In genomic region chr2:101308432-101309210, GRCh38 we compare ENCODE assay signal across 8 cellular contexts. TPM values are rescaled to one million over a fixed set of nuclear protein-coding genes. Genes with fewer than 3 reads are reported as not detected.
DNase-seq lines count a peak whose midpoint lies in the region; ATAC-seq, FAIRE-seq and TF ChIP-seq lines count a peak whose summit lies in the region.

RNF149 (minus strand) TSS chr2:101308701; CDS start chr2:101308588, 113 bp downstream.

- H3K4me3 ChIP-seq in upper lobe of left lung: peak within 1 kb of the TSS; percentile 58 to 89 (median 73)

- peaks cover 24 to 44% (median 29%) of the 10 kb centered on the region in 4 donors for H3K4me1 ChIP-seq in upper lobe of left lung

- intact Hi-C loops in cardiac septum (cut with DNase I) (no loop called here), posterior vena cava (cut with DNase I) (no loop called here)

- H3K27me3 ChIP-seq in upper lobe of left lung: no peaks in the 10 kb centered on the region

- peak; percentile 69 for ATAC-seq in HG02798 (IDR thresholded peaks at IDR 0.05; ENCODE audit: poor library complexity, unreplicated experiment)
- ATAC-seq in activated naive CD8-positive, alpha-beta T cell treated with anti-CD3 and anti-CD28 coated beads, Interleukin-2, amount 50 U/mL, for 24 hours: peak; percentile 50
- ATAC-seq in upper lobe of left lung (ENCODE audit: low FRiP score in 2 of 2): peak; percentile 95

- WGBS in upper lobe of left lung, 2 donors: 4 to 13% methylated on average over 20 to 44 of the region's 76 CpGs

- peak within 1 kb of the TSS; percentile 93 to 96 (median 94) for H3K27ac ChIP-seq in upper lobe of left lung

- H3K36me3 Mint-ChIP-seq in activated naive CD8-positive, alpha-beta T cell treated with anti-CD3 and anti-CD28 coated beads, Interleukin-2, amount 50 U/mL, for 24 hours (ENCODE audit: low read depth): peaks cover 19% of the 10 kb centered on the region

- H3K9me3 Mint-ChIP-seq in activated naive CD8-positive, alpha-beta T cell treated with anti-CD3 and anti-CD28 coated beads, Interleukin-2, amount 50 U/mL, for 24 hours: no peaks in the 10 kb centered on the region

- H3K4me3 Mint-ChIP-seq in activated naive CD8-positive, alpha-beta T cell treated with anti-CD3 and anti-CD28 coated beads, Interleukin-2, amount 50 U/mL, for 24 hours: peak within 1 kb of the TSS; percentile 89

- H3K4me1 Mint-ChIP-seq in activated naive CD8-positive, alpha-beta T cell treated with anti-CD3 and anti-CD28 coated beads, Interleukin-2, amount 50 U/mL, for 24 hours: peaks cover 78% of the 10 kb centered on the region

- no peaks in the 10 kb centered on the region for H3K9me3 ChIP-seq in upper lobe of left lung

- DNase-seq in GM12891 (ENCODE audit: insufficient read length, low spot score) (peak; percentile 86), NCI-H1436 (lab: John Stamatoyannopoulos, UW) (peak; percentile 82), SW480 (ENCODE audit: low spot score) (peak; percentile 84), cardiac septum (ENCODE audit: low spot score) (peak; percentile 98), posterior vena cava (ENCODE audit: low spot score) (peak; percentile 99), upper lobe of left lung (peak; percentile 96 to 100)
- DNase-seq in activated naive CD8-positive, alpha-beta T cell treated with anti-CD3 and anti-CD28 coated beads, Interleukin-2, amount 50 U/mL, for 24 hours: peak; percentile 97

- TF ChIP-seq EP300 in upper lobe of left lung (IDR thresholded peaks at IDR 0.05): peak in 2 of 4 donors; percentile 33 to 65

- FAIRE-seq in GM12891 (lab: Jason Lieb, UNC): peak; percentile 97

- no peaks in the 10 kb centered on the region for H3K36me3 ChIP-seq in upper lobe of left lung

- TF ChIP-seq POLR2A in GM12891 (IDR thresholded peaks at IDR 0.05; ENCODE audit: low read depth, low read length) (peak; percentile 41; the same call in 1 of the 2 replicates), upper lobe of left lung (IDR thresholded peaks at IDR 0.05) (peak; percentile 33 to 99 (median 94))

- H3K27me3 Mint-ChIP-seq in activated naive CD8-positive, alpha-beta T cell treated with anti-CD3 and anti-CD28 coated beads, Interleukin-2, amount 50 U/mL, for 24 hours: no peaks in the 10 kb centered on the region

- peak; percentile 4 to 86 (median 54) for TF ChIP-seq CTCF in upper lobe of left lung (IDR thresholded peaks at IDR 0.05)

- peak within 1 kb of the TSS; percentile 95 for H3K27ac Mint-ChIP-seq in activated naive CD8-positive, alpha-beta T cell treated with anti-CD3 and anti-CD28 coated beads, Interleukin-2, amount 50 U/mL, for 24 hours

TF ChIP-seq in GM12891, 5 proteins besides CTCF, POLR2A, EP300 and RAD21:
- no peak for TF ChIP-seq SPI1 (IDR thresholded peaks at IDR 0.05; ENCODE audit: low read depth, low read length)
- no peak for TF ChIP-seq PAX5 (IDR thresholded peaks at IDR 0.05; ENCODE audit: insufficient read depth, low read length, severe bottlenecking)
- TF ChIP-seq POU2F2 (IDR thresholded peaks at IDR 0.05; ENCODE audit: low read depth, low read length): no peak
- no peak for TF ChIP-seq TAF1 (IDR thresholded peaks at IDR 0.05; ENCODE audit: low read depth, low read length)
- TF ChIP-seq POLR2AphosphoS5 (IDR thresholded peaks at IDR 0.05; ENCODE audit: low read depth, low read length): no peak

RNA-seq across cellular contexts. Expression of gene RNF149, which starts in this region (rescaled TPM):
- polyA plus RNA-seq in GM12891 (2012; ENCODE audit: low read depth, missing spikeins): 6.3 TPM
- total RNA-seq in cardiac septum (22.1 TPM), posterior vena cava (10 to 100 TPM; 60.6 to 72.6 TPM), upper lobe of left lung (100 to 1,000 TPM; 104 to 202 (median 158) TPM)

Comparison
In these comparisons a context has a peak if more than half of its experiments do, and no peak if none do; other contexts are left out.
1. Peak in every context shown above with its lines: DNase-seq, ATAC-seq, H3K4me3 ChIP-seq and H3K27ac ChIP-seq.